ENCODE assay signal across 8 cellular contexts in the genomic region with DNA sequence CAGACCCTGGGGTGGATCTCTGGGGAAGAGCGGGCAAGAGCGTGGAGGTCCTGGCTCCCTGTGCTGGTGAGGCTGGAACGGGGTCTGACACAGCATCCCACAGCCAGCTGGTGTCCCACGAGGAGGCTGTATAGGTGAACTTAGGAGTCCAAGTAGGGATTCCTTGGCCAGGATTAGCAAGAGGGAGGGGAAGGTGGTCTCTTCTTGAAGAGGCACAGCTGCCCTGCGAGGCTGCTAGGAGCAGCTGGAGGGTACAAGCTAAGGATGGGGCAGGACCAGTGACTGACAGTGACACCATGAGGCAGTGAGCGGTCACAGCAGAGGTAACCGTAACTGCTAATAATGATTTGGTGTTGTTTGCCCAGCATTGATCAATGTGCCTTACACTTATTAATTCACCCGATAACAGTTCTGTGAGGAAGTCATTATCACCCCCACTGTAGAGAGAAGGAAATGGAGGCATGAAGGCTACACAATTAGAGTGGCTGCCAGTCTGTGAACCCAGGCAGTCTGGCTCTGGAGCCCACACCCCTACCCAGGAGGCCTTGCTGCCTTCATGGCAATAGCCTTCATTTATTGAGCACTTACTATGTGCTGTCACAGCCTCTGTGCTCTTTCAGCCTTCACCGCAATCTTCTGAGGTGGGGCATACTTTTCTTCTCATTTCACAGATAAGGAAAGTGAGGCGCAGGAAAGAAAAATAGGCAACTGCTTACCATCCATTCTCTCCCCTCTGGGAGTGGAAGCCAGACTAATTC. TPM values are rescaled to one million over a fixed set of nuclear protein-coding genes. Genes with fewer than 3 reads are reported as not detected.
DNase-seq lines count a peak whose midpoint lies in the region; ATAC-seq, FAIRE-seq and TF ChIP-seq lines count a peak whose summit lies in the region.

No MANE protein-coding gene starts in this region.

- intact Hi-C loops in sciatic nerve (cut with DNase I) = no loop called here

- 79 to 80% methylated on average over 3 to 8 of the region's 10 CpGs for WGBS in gastroesophageal sphincter (ENCODE audit: low coverage in 1 of 2), 2 donors
- WGBS in suprapubic skin = 68% methylated on average over 10 of the region's 10 CpGs

- TF ChIP-seq EP300 in gastroesophageal sphincter (IDR thresholded peaks at IDR 0.05) (no peak), suprapubic skin (IDR thresholded peaks at IDR 0.05) (no peak)

- H3K4me1 ChIP-seq in gastroesophageal sphincter = peaks cover 0 to 11% (median 5%) of the 10 kb centered on the region in 3 donors
- peaks cover 15% of the 10 kb centered on the region for H3K4me1 ChIP-seq in suprapubic skin

- H3K27ac ChIP-seq in gastroesophageal sphincter = peak overlapping the region in 1 of 4 donors; percentile 52
- no peak overlapping the region for H3K27ac ChIP-seq in suprapubic skin

- peak; percentile 59 for DNase-seq in ACHN
- peak; percentile 59 for DNase-seq in GM12892 (ENCODE audit: insufficient read length)
- peak; percentile 64 for DNase-seq in NCI-H69 (lab: John Stamatoyannopoulos, UW)
- peak; percentile 32 for DNase-seq in activated T-cell treated with anti-CD3 and anti-CD28 coated beads, Interleukin-2, amount 50 U/mL, for 1 hour
- DNase-seq in sciatic nerve (ENCODE audit: low spot score) = no peak
- no peak for DNase-seq in suprapubic skin (ENCODE audit: low spot score in 2 of 2)

- TF ChIP-seq POLR2A in GM12892 (IDR thresholded peaks at IDR 0.05; ENCODE audit: low read depth, low read length) (no peak), gastroesophageal sphincter (IDR thresholded peaks at IDR 0.05) (no peak), suprapubic skin (IDR thresholded peaks at IDR 0.05) (no peak)

- no peaks in the 10 kb centered on the region for H3K36me3 ChIP-seq in gastroesophageal sphincter
- H3K36me3 ChIP-seq in suprapubic skin = no peaks in the 10 kb centered on the region

- no peak for FAIRE-seq in GM12892 (lab: Jason Lieb, UNC)

- H3K4me3 ChIP-seq in gastroesophageal sphincter (no peak overlapping the region), suprapubic skin (no peak overlapping the region)

- H3K9me3 ChIP-seq in gastroesophageal sphincter (no peaks in the 10 kb centered on the region), suprapubic skin (no peaks in the 10 kb centered on the region)

- TF ChIP-seq CTCF in gastroesophageal sphincter (IDR thresholded peaks at IDR 0.05) (peak in 3 of 4 experiments; percentile 19 to 55 (median 19)), suprapubic skin (IDR thresholded peaks at IDR 0.05) (no peak)

- ATAC-seq in HG02973 (IDR thresholded peaks at IDR 0.05; ENCODE audit: unreplicated experiment) = peak; percentile 68
- ATAC-seq in gastroesophageal sphincter = no peak
- peak; percentile 77 for ATAC-seq in sciatic nerve

- H3K27me3 ChIP-seq in gastroesophageal sphincter (peaks cover 9% of the 10 kb centered on the region), suprapubic skin (no peaks in the 10 kb centered on the region)

- in situ Hi-C loops in ACHN (cut with HindIII; ENCODE audit: low pct_ligation_motif_present, low pct_unique_long_range_greater_than_20kb, low sequenced_read_pairs) = no loop called here

RNA-seq across cellular contexts. Expression of gene TMEM44, which starts 59.4 kb away (rescaled TPM):
- polyA plus RNA-seq in GM12892 (2012; ENCODE audit: missing spikeins) = 7.3 TPM
- total RNA-seq in gastroesophageal sphincter (1 to 10 TPM; 4.4 to 8.8 (median 7.4) TPM), sciatic nerve (29.9 TPM), suprapubic skin (1 to 10 TPM; 1.5 to 8.2 (median 4.7) TPM)

Comparison
In these comparisons a context has a peak if more than half of its experiments do, and no peak if none do; other contexts are left out.
1. DNase-seq: peak in ACHN (single experiment), GM12892 (single experiment), NCI-H69 (single experiment) and activated T-cell treated with anti-CD3 and anti-CD28 coated beads, Interleukin-2, amount 50 U/mL, for 1 hour (single experiment); none in sciatic nerve (single experiment) and suprapubic skin (0 of 2).
2. CTCF ChIP-seq: peak in gastroesophageal sphincter (3 of 4); none in suprapubic skin (0 of 2).